28 cellular contexts compared by ENCODE assay signal in the genomic region with DNA sequence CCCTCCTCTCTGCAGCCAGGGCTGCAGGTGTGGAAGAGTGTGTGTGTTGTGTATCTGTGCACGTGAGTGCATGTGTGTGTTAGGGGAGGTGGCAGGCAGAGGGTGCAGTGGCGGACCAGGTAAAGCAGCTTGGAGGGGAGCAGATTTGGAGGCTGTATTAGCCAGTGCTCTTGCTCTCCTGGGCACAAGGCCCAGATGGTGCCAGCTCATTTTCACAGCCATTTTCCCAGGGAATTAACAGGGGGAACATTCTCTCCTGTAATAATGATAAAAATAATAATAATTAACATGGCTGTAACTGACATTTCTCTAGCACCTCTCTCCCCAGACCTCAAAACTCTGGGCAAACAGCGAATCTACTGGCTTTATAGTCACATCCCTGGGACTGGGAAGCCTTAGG. TPM values are rescaled to one million over a fixed set of nuclear protein-coding genes. Genes with fewer than 3 reads are reported as not detected.
"Had no signal": no experiment of that assay in that cellular context is flagged by ENCODE, and none has a peak within 500 bp of the region (broad histone marks: within the 10 kb centered on the region; RNA-seq: fewer than 3 reads in every experiment).

No MANE protein-coding gene starts in this region.

- H3K36me3 ChIP-seq: esophagus muscularis mucosa, gastroesophageal sphincter, heart left ventricle, prostate gland, right atrium auricular region, suprapubic skin, transverse colon, vagina had no signal

- H3K4me3 ChIP-seq: coronary artery, esophagus muscularis mucosa, gastroesophageal sphincter, heart left ventricle, hepatocyte, lung, mucosa of descending colon, prostate gland, right atrium auricular region, smooth muscle cell, suprapubic skin, transverse colon, vagina had no signal

- H3K27me3 ChIP-seq: esophagus muscularis mucosa, gastroesophageal sphincter, hepatocyte, right atrium auricular region, suprapubic skin, transverse colon, vagina had no signal

- ATAC-seq: foreskin keratinocyte; gastroesophageal sphincter; heart left ventricle; left lobe of liver; mucosa of descending colon; natural killer cell treated with Interleukin-12 subunit alpha and Interleukin-12 subunit beta and Interleukin-15 and Interleukin-18, amount 100 ng/mL, for 72 hours; sciatic nerve; stimulated activated effector memory CD8-positive, alpha-beta T cell treated with anti-CD3 and anti-CD28 coated beads, Interleukin-12 subunit alpha, Interleukin-12 subunit beta, amount 100 ng/mL, for 72 hours had no signal

- H3K27ac ChIP-seq: coronary artery, esophagus muscularis mucosa, foreskin keratinocyte, gastroesophageal sphincter, heart left ventricle, hepatocyte, prostate gland, right atrium auricular region, suprapubic skin, transverse colon, vagina had no signal

- H3K4me2 ChIP-seq: hepatocyte, smooth muscle cell had no signal

- H3K9me3 ChIP-seq: esophagus muscularis mucosa, gastroesophageal sphincter, mucosa of descending colon, prostate gland, right atrium auricular region, suprapubic skin, transverse colon, vagina had no signal

- FAIRE-seq: endothelial cell of umbilical vein, kidney had no signal

- DNase-seq: dermis blood vessel endothelial cell; effector memory CD4-positive, alpha-beta T cell; foreskin keratinocyte; heart left ventricle; kidney; mucosa of descending colon; naive B cell; nucleus accumbens; stimulated activated CD4-positive, alpha-beta T cell treated with anti-CD3 and anti-CD28 coated beads, Interleukin-2, amount 100 ng/mL, for 24 hours; stimulated activated CD4-positive, alpha-beta T cell treated with anti-CD3 and anti-CD28 coated beads, Interleukin-4, amount 100 ng/mL, for 24 hours; transverse colon had no signal

- H2AFZ ChIP-seq: hepatocyte had no signal

- H3K79me2 ChIP-seq: hepatocyte had no signal

- H3K4me1 ChIP-seq: foreskin keratinocyte, prostate gland, right atrium auricular region had no signal

RNA-seq across cellular contexts. Expression of gene LRRN2, which starts 43.6 kb away (rescaled TPM):
- total RNA-seq: endothelial cell of umbilical vein; fibroblast of lung; foreskin keratinocyte; natural killer cell treated with Interleukin-12 subunit alpha and Interleukin-12 subunit beta and Interleukin-15 and Interleukin-18, amount 100 ng/mL, for 72 hours; osteocyte had no signal
- polyA plus RNA-seq: endothelial cell of umbilical vein, fibroblast of lung had no signal
